ENCODE assay signal across 8 cellular contexts in genomic region chr22:31345331-31346254, GRCh38. TPM values are rescaled to one million over a fixed set of nuclear protein-coding genes. Genes with fewer than 3 reads are reported as not detected.
A peak's percentile ranks its signal among the peaks of the same experiment; 100 is the strongest.
DNase-seq lines count a peak whose midpoint lies in the region; ATAC-seq, FAIRE-seq and TF ChIP-seq lines count a peak whose summit lies in the region.

No MANE protein-coding gene starts in this region.

- intact Hi-C loops in natural killer cell (cut with micrococcal nuclease): loop anchor here (1.0 to 10.0 kb wide), 4 partner anchors 54 to 287 kb away; partner anchors contain the start of genes DRG1 and SFI1

- TF ChIP-seq CTCF in fibroblast of mammary gland (conservative IDR thresholded peaks at IDR 0.05; ENCODE audit: control insufficient read depth, insufficient read depth, low read depth, low read length) (no peak), natural killer cell (IDR thresholded peaks at IDR 0.05) (peak; percentile 81)

- H3K4me3 ChIP-seq in fibroblast of mammary gland (ENCODE audit: control insufficient read depth, low read depth, low read length): peak overlapping the region; percentile 55

- FAIRE-seq in RCC 7860 (lab: Jason Lieb, UNC): no peak

- DNase-seq in COLO668 (lab: John Stamatoyannopoulos, UW; ENCODE audit: unreplicated experiment): peak; percentile 98
- peak; percentile 85 for DNase-seq in KBM-7
- peak; percentile 48 for DNase-seq in RCC 7860 (ENCODE audit: low spot score)
- DNase-seq in activated T-helper 1 cell treated with anti-CD3 and anti-CD28 coated beads, Interleukin-2, amount 50 U/mL, for 16 hours (ENCODE audit: low read depth in 1 of 2, low spot score in 1 of 2): peak; percentile 74 to 88
- DNase-seq in fibroblast of mammary gland (ENCODE audit: low read depth): peak; percentile 81
- DNase-seq in natural killer cell: peak; percentile 85
- DNase-seq in stimulated activated naive CD4-positive, alpha-beta T cell (lab: John Stamatoyannopoulos, UW): peak; percentile 88 to 94 (median 90)

- ATAC-seq in GM21367 (IDR thresholded peaks at IDR 0.05; ENCODE audit: unreplicated experiment): peak; percentile 42
- peak; percentile 73 to 87 (median 77) for ATAC-seq in natural killer cell

- H3K9me3 Mint-ChIP-seq in natural killer cell: no peaks in the 10 kb centered on the region

- H3K27ac Mint-ChIP-seq in natural killer cell: peak overlapping the region; percentile 76 to 82

- H3K4me3 Mint-ChIP-seq in natural killer cell: peak overlapping the region; percentile 85

- no peaks in the 10 kb centered on the region for H3K27me3 Mint-ChIP-seq in natural killer cell (ENCODE audit: low read depth in 2 of 2)

- no peaks in the 10 kb centered on the region for H3K36me3 Mint-ChIP-seq in natural killer cell

- in situ Hi-C loops in KBM-7 (cut with MboI; ENCODE audit: low pct_unique_long_range_greater_than_20kb, low sequenced_read_pairs): no loop called here

- peaks cover 48 to 51% of the 10 kb centered on the region in 2 donors for H3K4me1 Mint-ChIP-seq in natural killer cell

RNA-seq across cellular contexts. Expression of gene PATZ1, which starts 0.6 kb away (rescaled TPM):
- total RNA-seq in natural killer cell: 10 to 100 TPM; 31.5 to 39.2 (median 37.3) TPM

RNA-seq across cellular contexts. Expression of gene PIK3IP1, which starts 53.3 kb away (rescaled TPM):
- 100 to 1,000 TPM; 132 to 180 (median 161) TPM for total RNA-seq in natural killer cell

RNA-seq across cellular contexts. Expression of gene DRG1, which starts 53.8 kb away (rescaled TPM):
- 10 to 100 TPM; 50.2 to 60.3 (median 55.4) TPM for total RNA-seq in natural killer cell

Comparison
In these comparisons a context has a peak if more than half of its experiments do, and no peak if none do; other contexts are left out.
1. Peak in every context shown above with its lines: DNase-seq, ATAC-seq and H3K4me3 ChIP-seq.
2. DNase-seq: peak in every context shown above with its lines; median percentile 98 in COLO668; 90 in stimulated activated naive CD4-positive, alpha-beta T cell; 85 in KBM-7; 85 in natural killer cell; 81 in activated T-helper 1 cell treated with anti-CD3 and anti-CD28 coated beads, Interleukin-2, amount 50 U/mL, for 16 hours; 81 in fibroblast of mammary gland; 48 in RCC 7860.